18 cellular contexts compared by ENCODE assay signal in genomic region chr17:75402038-75402437, GRCh38. TPM values are rescaled to one million over a fixed set of nuclear protein-coding genes. Genes with fewer than 3 reads are reported as not detected.
DNase-seq lines count a peak whose midpoint lies in the region; ATAC-seq, FAIRE-seq and TF ChIP-seq lines count a peak whose summit lies in the region.
"Had no signal": no experiment of that assay in that cellular context is flagged by ENCODE, and none has a peak within 500 bp of the region (broad histone marks: within the 10 kb centered on the region; RNA-seq: fewer than 3 reads in every experiment).

No MANE protein-coding gene starts in this region.

- no peaks in the 10 kb centered on the region for H3K9me3 Mint-ChIP-seq in activated naive CD4-positive, alpha-beta T cell treated with anti-CD3 and anti-CD28 coated beads for 36 hours
- H3K9me3 Mint-ChIP-seq in stimulated activated effector memory CD8-positive, alpha-beta T cell treated with anti-CD3 and anti-CD28 coated beads, Interleukin-12 subunit alpha, Interleukin-12 subunit beta, amount 100 ng/mL, for 72 hours: no peaks in the 10 kb centered on the region
- H3K9me3 Mint-ChIP-seq: nephron had no signal

- TF ChIP-seq POLR2A in GM12878 (IDR thresholded peaks at IDR 0.05; ENCODE audit: low read depth, low read length): no peak

- POLR2A ChIA-PET in GM12878 (lab: Charles Lee): interaction anchor here (0.8 to 3.0 kb wide), 19 partner anchors 8 to 129 kb away, joined by 3 to 18 read pairs (median 5); partner anchors contain the start of gene SLC25A19

- H3K27me3 ChIP-seq in Loucy (ENCODE audit: insufficient read depth, low read length, poor library complexity, severe bottlenecking) (peaks cover 6% of the 10 kb centered on the region), GM12878 (replicated peaks in 1 of 2; ENCODE audit: control insufficient read depth in 2 of 2, insufficient read depth in 2 of 2, low read length in 1 of 2) (no peaks in the 10 kb centered on the region), brain microvascular endothelial cell (replicated peaks) (no peaks in the 10 kb centered on the region)

- in situ Hi-C loops in GM12878 (cut with MboI): no loop called here
- in situ Hi-C loops in brain microvascular endothelial cell (cut with HindIII; ENCODE audit: low pct_ligation_motif_present, low sequenced_read_pairs): no loop called here

- RAD21 ChIA-PET in GM12878 (lab: Charles Lee; ENCODE audit: unreplicated experiment): interaction anchor here (0.6 to 3.3 kb wide), 15 partner anchors 8 to 114 kb away, joined by 3 to 41 read pairs (median 5); partner anchors contain the start of genes SLC25A19 and TSEN54

- H3F3A ChIP-seq in Loucy (ENCODE audit: low read depth): peaks cover 5% of the 10 kb centered on the region; the same call in 1 of the 2 replicates

- H4K20me1 ChIP-seq in Loucy (ENCODE audit: insufficient read depth, low read length, poor library complexity, severe bottlenecking) (peaks cover 66% of the 10 kb centered on the region), GM12878 (ENCODE audit: control insufficient read depth, insufficient read depth) (peaks cover 5% of the 10 kb centered on the region)

- H3K36me3 Mint-ChIP-seq in activated naive CD4-positive, alpha-beta T cell treated with anti-CD3 and anti-CD28 coated beads for 36 hours (ENCODE audit: low read depth): peaks cover 7% of the 10 kb centered on the region
- H3K36me3 Mint-ChIP-seq in stimulated activated effector memory CD8-positive, alpha-beta T cell treated with anti-CD3 and anti-CD28 coated beads, Interleukin-12 subunit alpha, Interleukin-12 subunit beta, amount 100 ng/mL, for 72 hours: peaks cover 60% of the 10 kb centered on the region

- H3K4me1 Mint-ChIP-seq in activated naive CD4-positive, alpha-beta T cell treated with anti-CD3 and anti-CD28 coated beads for 36 hours (ENCODE audit: low read depth): peaks cover 64% of the 10 kb centered on the region
- peaks cover 44% of the 10 kb centered on the region for H3K4me1 Mint-ChIP-seq in stimulated activated effector memory CD8-positive, alpha-beta T cell treated with anti-CD3 and anti-CD28 coated beads, Interleukin-12 subunit alpha, Interleukin-12 subunit beta, amount 100 ng/mL, for 72 hours

- intact Hi-C loops in activated naive CD4-positive, alpha-beta T cell treated with anti-CD3 and anti-CD28 coated beads for 36 hours (cut with micrococcal nuclease): loop anchor here (10.0 kb wide), 3 partner anchors 197 to 417 kb away; partner anchors contain the start of genes CDR2L and NUP85
- intact Hi-C loops in GM12878 (cut with micrococcal nuclease; ENCODE audit: unreplicated experiment) (loop anchor here (5.0 kb wide), 1 partner anchor 35 kb away; no protein-coding TSS in a partner anchor), head of caudate nucleus (cut with DNase I) (no loop called here)

- H3K36me3 ChIP-seq in Loucy (ENCODE audit: insufficient read depth, low read length) (no peaks in the 10 kb centered on the region), GM12878 (ENCODE audit: control insufficient read depth in 2 of 2, insufficient read depth in 2 of 2, low read length in 1 of 2) (peaks cover 0 to 3% of the 10 kb centered on the region in 2 experiments; a peak in 2 of 4 replicates), brain microvascular endothelial cell (replicated peaks) (no peaks in the 10 kb centered on the region)

- BruUV-seq in GM12878 (replicated peaks; lab: Mats Ljungman, UMichigan): no TSS peak

- H3K9ac ChIP-seq in Loucy (ENCODE audit: low read depth, low read length, poor library complexity, severe bottlenecking) (peak overlapping the region; percentile 91), GM12878 (ENCODE audit: control insufficient read depth, insufficient read depth, low read length) (peak overlapping the region; percentile 37; the same call in 1 of the 2 replicates)

- FAIRE-seq in GM12878 (lab: Jason Lieb, UNC): peak; percentile 49
- FAIRE-seq: TTC549 had no signal

- 0% methylated on average over 2 of the region's 2 CpGs for WGBS in GM12878 (ENCODE audit: insufficient coverage, insufficient replicate concordance, low lambda C conversion rate, missing lambda C conversion rate)

- H3K27ac ChIP-seq in GM12878 (ENCODE audit: control insufficient read depth, insufficient read depth) (peak overlapping the region; percentile 58), brain microvascular endothelial cell (no peak overlapping the region)

- DNase-seq in activated naive CD4-positive, alpha-beta T cell treated with anti-CD3 and anti-CD28 coated beads for 36 hours: no peak
- DNase-seq in activated naive CD4-positive, alpha-beta T cell (lab: John Stamatoyannopoulos, UW): no peak
- DNase-seq in GM12878 (ENCODE audit: low read depth, low spot score): no peak
- DNase-seq in stimulated activated effector memory CD8-positive, alpha-beta T cell treated with anti-CD3 and anti-CD28 coated beads, Interleukin-12 subunit alpha, Interleukin-12 subunit beta, amount 100 ng/mL, for 72 hours (ENCODE audit: low spot score in 2 of 2): no peak
- no peak for DNase-seq in head of caudate nucleus
- no peak for DNase-seq in brain microvascular endothelial cell
- DNase-seq: activated CD8-positive, alpha-beta memory T cell treated with anti-CD3 and anti-CD28 coated beads for 24 hours; caudate nucleus; foreskin fibroblast; NCI-H446; OCI-M1; stimulated activated CD4-positive, alpha-beta T cell treated with anti-CD3 and anti-CD28 coated beads, Interleukin-15, amount 100 ng/mL, for 24 hours; substantia nigra had no signal

- no peak overlapping the region for H2AFZ ChIP-seq in Loucy (ENCODE audit: low read length)
- H2AFZ ChIP-seq in GM12878 (ENCODE audit: control insufficient read depth, low read depth, low read length): no peak overlapping the region

- CTCF ChIA-PET in activated naive CD4-positive, alpha-beta T cell treated with anti-CD3 and anti-CD28 coated beads for 36 hours (lab: Charles Lee): interaction anchor here (0.8 to 1.7 kb wide), 5 partner anchors 9 to 105 kb away, joined by 3 to 6 read pairs (median 3); no protein-coding TSS in a partner anchor
- CTCF ChIA-PET in GM12878 (lab: Yijun Ruan, JAX): interaction anchor here (1.0 to 2.7 kb wide), 15 partner anchors 8 to 152 kb away, joined by 3 to 33 read pairs (median 6); partner anchors contain the start of genes MIF4GD and SLC25A19

- peaks cover 84% of the 10 kb centered on the region for H3K79me2 ChIP-seq in Loucy (ENCODE audit: insufficient read depth, low read length)
- peaks cover 85% of the 10 kb centered on the region for H3K79me2 ChIP-seq in GM12878 (ENCODE audit: control insufficient read depth, insufficient read depth, low read length)

- H3K4me3 ChIP-seq in Loucy (ENCODE audit: low read length, poor library complexity, severe bottlenecking): peak overlapping the region; percentile 92
- H3K4me3 ChIP-seq in GM12878: peak overlapping the region; percentile 77
- no peak overlapping the region for H3K4me3 ChIP-seq in brain microvascular endothelial cell (ENCODE audit: low read depth, low read length)

- H3K9me3 ChIP-seq in Loucy (ENCODE audit: insufficient read depth, low read depth, low read length) (no peaks in the 10 kb centered on the region), GM12878 (replicated peaks; ENCODE audit: control insufficient read depth, insufficient read depth, low read length) (no peaks in the 10 kb centered on the region)

- TF ChIP-seq EP300 in GM12878 (IDR thresholded peaks at IDR 0.05; ENCODE audit: borderline replicate concordance in 1 of 2, control insufficient read depth in 1 of 2, low read depth in 2 of 2, low read length in 2 of 2): no peak

- TF ChIP-seq CTCF in Loucy (conservative IDR thresholded peaks at IDR 0.05; ENCODE audit: low read length) (no peak), GM12878 (IDR thresholded peaks at IDR 0.05 in 2 of 3, conservative IDR thresholded peaks at IDR 0.05 in 1 of 3; ENCODE audit: control insufficient read depth in 2 of 3, extremely low read depth in 1 of 3, insufficient read depth in 1 of 3, low read depth in 3 of 3, low read length in 3 of 3) (no peak), brain microvascular endothelial cell (IDR thresholded peaks at IDR 0.05; ENCODE audit: low read depth, low read length, missing control alignments) (no peak)

- H3K9me2 ChIP-seq in Loucy (replicated peaks; ENCODE audit: low read depth, low read length): no peaks in the 10 kb centered on the region

- no peak for TF ChIP-seq RAD21 in GM12878 (IDR thresholded peaks at IDR 0.05; ENCODE audit: insufficient read depth, low read depth, low read length)

- no peaks in the 10 kb centered on the region for H3K27me3 Mint-ChIP-seq in activated naive CD4-positive, alpha-beta T cell treated with anti-CD3 and anti-CD28 coated beads for 36 hours (ENCODE audit: low read depth)

- peak; percentile 8; the same call in 2 of the 3 replicates for ATAC-seq in GM12878
- peak; percentile 29 for ATAC-seq in stimulated activated effector memory CD8-positive, alpha-beta T cell treated with anti-CD3 and anti-CD28 coated beads, Interleukin-12 subunit alpha, Interleukin-12 subunit beta, amount 100 ng/mL, for 72 hours
- ATAC-seq in HG02623 (IDR thresholded peaks at IDR 0.05; ENCODE audit: unreplicated experiment): no peak
- ATAC-seq: left lobe of liver had no signal

- peak overlapping the region; percentile 97 for H3K4me2 ChIP-seq in Loucy (ENCODE audit: low read depth, low read length, poor library complexity, severe bottlenecking)
- peak overlapping the region; percentile 81 for H3K4me2 ChIP-seq in GM12878 (ENCODE audit: control insufficient read depth, insufficient read depth)

- H3K27ac Mint-ChIP-seq in activated naive CD4-positive, alpha-beta T cell treated with anti-CD3 and anti-CD28 coated beads for 36 hours: peak overlapping the region; percentile 81
- peak overlapping the region; percentile 14 for H3K27ac Mint-ChIP-seq in stimulated activated effector memory CD8-positive, alpha-beta T cell treated with anti-CD3 and anti-CD28 coated beads, Interleukin-12 subunit alpha, Interleukin-12 subunit beta, amount 100 ng/mL, for 72 hours
- H3K27ac Mint-ChIP-seq: nephron had no signal

- H3K4me3 Mint-ChIP-seq in activated naive CD4-positive, alpha-beta T cell treated with anti-CD3 and anti-CD28 coated beads for 36 hours: peak overlapping the region; percentile 48
- H3K4me3 Mint-ChIP-seq in stimulated activated effector memory CD8-positive, alpha-beta T cell treated with anti-CD3 and anti-CD28 coated beads, Interleukin-12 subunit alpha, Interleukin-12 subunit beta, amount 100 ng/mL, for 72 hours: peak overlapping the region; percentile 89
- H3K4me3 Mint-ChIP-seq: nephron had no signal

- peaks cover 53% of the 10 kb centered on the region for H3K4me1 ChIP-seq in Loucy (ENCODE audit: insufficient read depth, low read length, poor library complexity, severe bottlenecking)
- peaks cover 20% of the 10 kb centered on the region; the same call in 1 of the 2 replicates for H3K4me1 ChIP-seq in GM12878 (ENCODE audit: control insufficient read depth, insufficient read depth, low read length)

- SMC1A ChIA-PET in GM12878 (lab: Charles Lee; ENCODE audit: uncharacterized antibody, unreplicated experiment): interaction anchor here (0.7 to 2.8 kb wide), 21 partner anchors 9 to 132 kb away, joined by 3 to 18 read pairs (median 6); partner anchors contain the start of genes MIF4GD and SLC25A19

RNA-seq across cellular contexts. Expression of gene GRB2, which starts 3.4 kb away (rescaled TPM):
- 100 to 1,000 TPM; 166 to 169 TPM for total RNA-seq in activated naive CD4-positive, alpha-beta T cell treated with anti-CD3 and anti-CD28 coated beads for 36 hours
- 189 and 244 TPM in 2 replicates for total RNA-seq in GM12878 (2013; cell fraction: nucleolus; rRNA removed)
- total RNA-seq in GM12878 (2014; rRNA removed): 161 and 168 TPM in 2 replicates
- 113 and 118 TPM in 2 replicates for total RNA-seq in GM12878 (2014; rRNA removed; fragmentation: Illumina TruSeq; extraction: Trizol)
- 207 and 214 TPM in 2 replicates for total RNA-seq in GM12878 (2021)
- polyA plus RNA-seq in GM12878 (2011; ENCODE audit: low read depth): 75.8 TPM
- 133 and 196 TPM in 2 replicates for polyA plus RNA-seq in GM12878 (2011; rRNA removed)
- polyA plus RNA-seq in GM12878 (2011; cell fraction: cytosol; rRNA removed): 121 and 130 TPM in 2 replicates
- polyA plus RNA-seq in GM12878 (2011; cell fraction: nucleus; rRNA removed): 40.5 and 43.7 TPM in 2 replicates
- polyA plus RNA-seq in GM12878 (2012): 118 and 123 TPM in 2 replicates
- polyA plus RNA-seq in GM12878 (2014; fragmentation: Illumina TruSeq; extraction: Trizol): 141 and 201 TPM in 2 replicates
- 100 to 1,000 TPM; 113 to 152 TPM for polyA plus RNA-seq in GM12878 (2014; fragmentation: Nextera tagmentation; extraction: Ambion mirVana)
- polyA plus RNA-seq in GM12878 (2014; rRNA removed): 164 and 180 TPM in 2 replicates
- 100 to 1,000 TPM; 263 to 268 TPM for polyA plus RNA-seq in GM12878 (2016; fragmentation: Nextera tagmentation; extraction: Ambion mirVana)
- polyA minus RNA-seq in GM12878 (2011; rRNA and poly(A)+ RNA removed): 52.6 and 94.4 TPM in 2 replicates
- 19.2 and 20.6 TPM in 2 replicates for polyA minus RNA-seq in GM12878 (2011; cell fraction: cytosol; rRNA and poly(A)+ RNA removed)
- 31.8 and 65.3 TPM in 2 replicates for polyA minus RNA-seq in GM12878 (2011; cell fraction: nucleus; rRNA and poly(A)+ RNA removed)

RNA-seq across cellular contexts. Expression of gene TMEM94, which starts 54.4 kb away (rescaled TPM):
- 10 to 100 TPM; 50.4 to 53.5 TPM for total RNA-seq in activated naive CD4-positive, alpha-beta T cell treated with anti-CD3 and anti-CD28 coated beads for 36 hours
- total RNA-seq in GM12878 (2013; cell fraction: nucleolus; rRNA removed): 124 and 144 TPM in 2 replicates
- total RNA-seq in GM12878 (2014; rRNA removed) (23.9 and 31.4 TPM in 2 replicates), GM12878 (2014; rRNA removed; fragmentation: Illumina TruSeq; extraction: Trizol) (15.4 and 15.8 TPM in 2 replicates), GM12878 (2021) (59.0 and 70.7 TPM in 2 replicates)
- 23.7 TPM for polyA plus RNA-seq in GM12878 (2011; ENCODE audit: low read depth)
- polyA plus RNA-seq in GM12878 (2011; rRNA removed) (9.8 and 21.9 TPM in 2 replicates), GM12878 (2014; fragmentation: Illumina TruSeq; extraction: Trizol) (11.9 and 46.5 TPM in 2 replicates), GM12878 (2014; fragmentation: Nextera tagmentation; extraction: Ambion mirVana) (1 to 10 TPM in 1 of 2 experiments, under 1 TPM in 1; 0.31 to 2.3 TPM), GM12878 (2014; rRNA removed) (41.7 and 50.5 TPM in 2 replicates), GM12878 (2016; fragmentation: Nextera tagmentation; extraction: Ambion mirVana) (10 to 100 TPM; 21.2 to 26.9 TPM)
- 23.8 and 24.1 TPM in 2 replicates for polyA plus RNA-seq in GM12878 (2011; cell fraction: cytosol; rRNA removed)
- polyA plus RNA-seq in GM12878 (2011; cell fraction: nucleus; rRNA removed): 363 and 387 TPM in 2 replicates
- polyA plus RNA-seq in GM12878 (2012): 63.2 and 64.4 TPM in 2 replicates
- polyA minus RNA-seq in GM12878 (2011; rRNA and poly(A)+ RNA removed): 21.6 and 44.4 TPM in 2 replicates
- 19.4 and 25.9 TPM in 2 replicates for polyA minus RNA-seq in GM12878 (2011; cell fraction: cytosol; rRNA and poly(A)+ RNA removed)
- polyA minus RNA-seq in GM12878 (2011; cell fraction: nucleus; rRNA and poly(A)+ RNA removed): 49.2 and 74.5 TPM in 2 replicates
